In the genomic region with DNA sequence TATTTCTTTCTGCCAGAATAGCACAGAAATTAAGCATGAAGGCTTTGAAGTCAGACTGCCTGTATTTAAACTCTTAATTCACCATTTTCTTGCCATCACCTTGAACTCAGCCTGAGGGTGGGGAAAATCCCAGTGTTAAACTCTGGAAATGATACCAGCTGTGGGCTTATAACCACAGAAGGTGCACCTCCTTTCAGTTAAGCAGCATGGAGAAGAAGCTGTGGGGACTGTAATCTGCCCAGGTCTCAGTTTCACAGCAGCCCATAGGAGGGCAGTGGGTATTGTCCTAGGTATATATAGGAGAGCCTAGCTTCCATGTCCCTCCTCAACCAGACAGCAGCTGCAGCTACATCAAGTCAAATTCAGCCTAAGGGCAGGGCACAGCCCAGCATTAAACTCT, we compare ENCODE assay signal across 28 cellular contexts.
"Had no signal": no experiment of that assay in that cellular context is flagged by ENCODE, and none has a peak within 500 bp of the region (broad histone marks: within the 10 kb centered on the region; RNA-seq: fewer than 3 reads in every experiment).

No MANE protein-coding gene starts in this region.

- H3K4me3 Mint-ChIP-seq: activated B cell treated with CpG ODN at 0.5 μM for 24 hours; activated CD8-positive, alpha-beta T cell treated with anti-CD3 and anti-CD28 coated beads for 36 hours; activated T-cell treated with anti-CD3 and anti-CD28 coated beads, Interleukin-2, amount 50 U/mL, for 4 hours; central memory CD8-positive, alpha-beta T cell; dendritic cell treated with granulocyte-macrophage colony-stimulating factor and Interleukin-4, amounts not matched to agents 40 ng/mL and 50 ng/mL, for 4 days; endodermal cell; immature natural killer cell; nephron progenitor cell; stimulated activated naive CD8-positive, alpha-beta T cell treated with anti-CD3 and anti-CD28 coated beads, Interleukin-15, Interleukin-2, amounts not matched to agents 100 ng/mL and 50 ng/mL, for 24 hours; type B pancreatic cell had no signal

- H3K9me3 Mint-ChIP-seq: activated B cell treated with CpG ODN at 0.5 μM for 24 hours; activated CD8-positive, alpha-beta T cell treated with anti-CD3 and anti-CD28 coated beads for 36 hours; dendritic cell treated with granulocyte-macrophage colony-stimulating factor and Interleukin-4, amounts not matched to agents 40 ng/mL and 50 ng/mL, for 4 days; endodermal cell; nephron progenitor cell; stimulated activated naive CD8-positive, alpha-beta T cell treated with anti-CD3 and anti-CD28 coated beads, Interleukin-15, Interleukin-2, amounts not matched to agents 100 ng/mL and 50 ng/mL, for 24 hours; type B pancreatic cell had no signal

- H3K36me3 Mint-ChIP-seq: activated naive CD4-positive, alpha-beta T cell treated with anti-CD3 and anti-CD28 coated beads, Interleukin-2, amount 50 U/mL, for 72 hours; immature natural killer cell; naive B cell; type B pancreatic cell had no signal

- DNase-seq: activated B cell treated with CpG ODN at 0.5 μM for 24 hours; activated CD4-positive, alpha-beta T cell treated with anti-CD3 and anti-CD28 coated beads, Interleukin-2, amount 50 U/mL, for 1 hour; activated CD8-positive, alpha-beta T cell treated with anti-CD3 and anti-CD28 coated beads for 36 hours; activated naive CD4-positive, alpha-beta T cell; activated T-cell treated with anti-CD3 and anti-CD28 coated beads, Interleukin-2, amount 50 U/mL, for 4 hours; anterior cingulate cortex; endodermal cell; foreskin fibroblast; head of caudate nucleus; hypothalamus; immature natural killer cell; kidney; left colon; mammary epithelial cell; naive B cell; nephron progenitor cell; ovary; right lobe of liver; stimulated activated CD4-positive, alpha-beta T cell treated with anti-CD3 and anti-CD28 coated beads, Interleukin-2, amount 100 ng/mL, for 48 hours; substantia nigra; uterus had no signal

- H3K27ac Mint-ChIP-seq: activated B cell treated with CpG ODN at 0.5 μM for 24 hours; activated CD8-positive, alpha-beta T cell treated with anti-CD3 and anti-CD28 coated beads for 36 hours; activated naive CD4-positive, alpha-beta T cell treated with anti-CD3 and anti-CD28 coated beads, Interleukin-2, amount 50 U/mL, for 72 hours; dendritic cell treated with granulocyte-macrophage colony-stimulating factor and Interleukin-4, amounts not matched to agents 40 ng/mL and 50 ng/mL, for 4 days; endodermal cell; immature natural killer cell; nephron progenitor cell; progenitor cell of endocrine pancreas; stimulated activated naive CD8-positive, alpha-beta T cell treated with anti-CD3 and anti-CD28 coated beads, Interleukin-15, Interleukin-2, amounts not matched to agents 100 ng/mL and 50 ng/mL, for 24 hours; type B pancreatic cell had no signal

- ATAC-seq: activated CD8-positive, alpha-beta T cell treated with anti-CD3 and anti-CD28 coated beads for 36 hours; activated naive CD4-positive, alpha-beta T cell treated with anti-CD3 and anti-CD28 coated beads, Interleukin-2, amount 50 U/mL, for 72 hours; activated T-cell treated with anti-CD3 and anti-CD28 coated beads, Interleukin-2, amount 50 U/mL, for 4 hours; esophagus mucosa; left colon; right lobe of liver had no signal

- H3K27me3 Mint-ChIP-seq: activated CD8-positive, alpha-beta T cell treated with anti-CD3 and anti-CD28 coated beads for 36 hours; central memory CD8-positive, alpha-beta T cell; dendritic cell treated with granulocyte-macrophage colony-stimulating factor and Interleukin-4, amounts not matched to agents 40 ng/mL and 50 ng/mL, for 4 days; progenitor cell of endocrine pancreas; stimulated activated naive CD8-positive, alpha-beta T cell treated with anti-CD3 and anti-CD28 coated beads, Interleukin-15, Interleukin-2, amounts not matched to agents 100 ng/mL and 50 ng/mL, for 24 hours; type B pancreatic cell had no signal

- H3K4me1 Mint-ChIP-seq: activated B cell treated with CpG ODN at 0.5 μM for 24 hours; central memory CD8-positive, alpha-beta T cell; endodermal cell; immature natural killer cell; naive B cell; nephron progenitor cell had no signal
